In the genomic region with DNA sequence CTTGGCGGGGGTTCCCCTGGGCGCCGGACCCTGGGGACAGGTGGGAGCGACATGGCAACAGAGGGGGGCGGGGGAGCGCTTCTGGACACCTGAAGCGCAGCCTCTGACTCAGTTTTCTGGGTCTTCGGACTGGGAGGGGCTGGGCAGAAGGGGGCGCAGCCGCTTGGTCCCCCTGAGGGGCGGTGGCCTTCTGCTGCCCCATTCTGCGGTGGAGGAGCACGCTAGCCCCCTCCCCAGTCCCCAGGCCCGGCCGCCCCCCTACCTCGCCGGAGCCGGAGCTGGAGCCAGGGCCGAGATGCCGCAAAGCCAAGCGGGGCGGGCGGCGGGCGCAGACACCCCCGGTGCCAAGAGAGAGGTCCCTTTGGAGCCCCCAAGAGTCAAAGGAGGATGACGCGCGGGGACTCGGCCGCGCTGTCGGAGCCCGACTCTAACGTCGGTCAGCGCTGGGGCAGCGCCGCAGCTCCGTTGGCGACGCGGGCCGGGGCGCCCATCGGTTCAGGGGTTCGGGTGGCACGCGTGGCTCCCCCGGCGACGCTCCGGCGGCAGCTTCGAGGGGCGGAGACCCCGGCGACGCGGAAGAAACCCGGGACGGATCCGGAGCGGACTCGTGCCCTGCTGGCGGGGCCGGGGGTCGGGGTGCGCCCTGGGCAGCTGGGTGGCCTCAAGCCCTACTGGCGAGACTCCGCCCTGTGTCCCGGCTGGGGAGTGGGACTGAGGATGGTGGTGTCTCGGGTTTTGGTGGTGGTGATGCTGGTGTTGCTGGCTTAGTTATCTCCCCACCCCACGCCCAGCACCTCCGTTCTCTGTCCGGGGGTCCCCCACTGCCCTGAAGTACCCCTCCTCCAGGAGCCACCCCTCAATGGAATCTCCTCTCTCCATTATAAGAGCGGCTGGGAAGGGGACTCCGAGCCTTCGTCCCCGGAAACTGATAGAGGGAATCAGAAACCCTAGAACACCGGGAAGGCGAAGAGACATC, we compare ENCODE assay signal across 1 cellular context.
TF ChIP-seq lines count a peak whose summit lies in the region.

Gene NAT16 (minus strand): TSS at position 514 of the 976 bp plus-strand sequence. CDS start 5,486 bp downstream, outside the sequence.

TF ChIP-seq in endothelial cell of umbilical vein, 7 proteins besides CTCF, POLR2A, EP300 and RAD21:
- TF ChIP-seq MYC (IDR thresholded peaks at IDR 0.05; ENCODE audit: low read depth, low read length) (no peak), JUN (IDR thresholded peaks at IDR 0.05; ENCODE audit: borderline replicate concordance, insufficient read depth, insufficient read length, low read depth) (no peak), EZH2 (IDR thresholded peaks at IDR 0.05; ENCODE audit: borderline replicate concordance, low read depth, low read length, severe bottlenecking) (peak; percentile 93)
